ENCODE assay signal across 21 cellular contexts in genomic region chr17:7080445-7081041, GRCh38. TPM values are rescaled to one million over a fixed set of nuclear protein-coding genes. Genes with fewer than 3 reads are reported as not detected.
DNase-seq lines count a peak whose midpoint lies in the region; ATAC-seq and TF ChIP-seq lines count a peak whose summit lies in the region.
"Had no signal": no experiment of that assay in that cellular context is flagged by ENCODE, and none has a peak within 500 bp of the region (broad histone marks: within the 10 kb centered on the region; RNA-seq: fewer than 3 reads in every experiment).

No MANE protein-coding gene starts in this region.

- TF ChIP-seq POLR2A in thyroid gland (IDR thresholded peaks at IDR 0.05): no peak

- H3K27ac Mint-ChIP-seq in activated T-helper 17 cell treated with anti-CD3 and anti-CD28 coated beads, Interleukin-2, amount 50 U/mL, for 72 hours: peak overlapping the region; percentile 8
- H3K27ac Mint-ChIP-seq: activated B cell treated with CpG ODN at 0.5 μM for 24 hours; activated CD8-positive, alpha-beta T cell treated with anti-CD3 and anti-CD28 coated beads, Interleukin-2, amount 10 ng/mL, durations not matched to agents 7 days and 5 days; activated naive CD8-positive, alpha-beta T cell; CD8-positive, alpha-beta T cell had no signal

- no peaks in the 10 kb centered on the region for H3K27me3 ChIP-seq in thyroid gland
- no peaks in the 10 kb centered on the region for H3K27me3 ChIP-seq in HAP-1 (ENCODE audit: low read depth)
- H3K27me3 ChIP-seq: sigmoid colon had no signal

- H3K36me3 ChIP-seq in thyroid gland: no peaks in the 10 kb centered on the region
- no peaks in the 10 kb centered on the region for H3K36me3 ChIP-seq in HAP-1 (replicated peaks)
- H3K36me3 ChIP-seq: sigmoid colon had no signal

- WGBS in thyroid gland, 2 donors: 65 to 72% methylated on average over 10 of the region's 10 CpGs

- H3K4me1 Mint-ChIP-seq in activated T-helper 17 cell treated with anti-CD3 and anti-CD28 coated beads, Interleukin-2, amount 50 U/mL, for 72 hours: peaks cover 17% of the 10 kb centered on the region

- no peak for ATAC-seq in activated T-helper 17 cell treated with anti-CD3 and anti-CD28 coated beads, Interleukin-2, amount 50 U/mL, for 72 hours (replicated peaks)
- no peak for ATAC-seq in HG02623 (IDR thresholded peaks at IDR 0.05; ENCODE audit: unreplicated experiment)
- ATAC-seq: activated CD8-positive, alpha-beta T cell treated with anti-CD3 and anti-CD28 coated beads, Interleukin-2, amount 10 ng/mL, durations not matched to agents 7 days and 5 days; CD8-positive, alpha-beta T cell had no signal

- no peaks in the 10 kb centered on the region for H3K4me1 ChIP-seq in thyroid gland
- H3K4me1 ChIP-seq in HAP-1: no peaks in the 10 kb centered on the region
- H3K4me1 ChIP-seq: sigmoid colon had no signal

- H3K9me3 ChIP-seq in thyroid gland: no peaks in the 10 kb centered on the region
- no peaks in the 10 kb centered on the region for H3K9me3 ChIP-seq in HAP-1
- H3K9me3 ChIP-seq: mucosa of descending colon, sigmoid colon, SK-N-SH had no signal

- H3K4me3 Mint-ChIP-seq in activated T-helper 17 cell treated with anti-CD3 and anti-CD28 coated beads, Interleukin-2, amount 50 U/mL, for 72 hours: no peak overlapping the region
- H3K4me3 Mint-ChIP-seq: activated B cell treated with CpG ODN at 0.5 μM for 24 hours; activated CD8-positive, alpha-beta T cell treated with anti-CD3 and anti-CD28 coated beads, Interleukin-2, amount 10 ng/mL, durations not matched to agents 7 days and 5 days; activated naive CD8-positive, alpha-beta T cell; CD8-positive, alpha-beta T cell had no signal

- no peaks in the 10 kb centered on the region for H3K36me3 Mint-ChIP-seq in activated T-helper 17 cell treated with anti-CD3 and anti-CD28 coated beads, Interleukin-2, amount 50 U/mL, for 72 hours (ENCODE audit: low read depth)
- H3K36me3 Mint-ChIP-seq: activated naive CD8-positive, alpha-beta T cell; CD8-positive, alpha-beta T cell had no signal

- intact Hi-C loops in cardiac septum (cut with DNase I) (no loop called here), thyroid gland (cut with DNase I) (no loop called here)

- no peak for TF ChIP-seq CTCF in thyroid gland (IDR thresholded peaks at IDR 0.05)

- DNase-seq in cardiac septum (ENCODE audit: low spot score) (peak; percentile 73), mucosa of gallbladder (ENCODE audit: low spot score) (peak; percentile 22), thyroid gland (peak; percentile 15 to 19), NCI-H1694 (lab: John Stamatoyannopoulos, UW) (no peak), HAP-1 (ENCODE audit: low spot score in 2 of 2) (no peak)
- DNase-seq: activated B cell treated with CpG ODN at 0.5 μM for 24 hours; activated CD8-positive, alpha-beta T cell treated with anti-CD3 and anti-CD28 coated beads, Interleukin-2, amount 10 ng/mL, durations not matched to agents 7 days and 5 days; activated T-cell treated with anti-CD3 and anti-CD28 coated beads, Interleukin-2, amount 50 U/mL, for 48 hours; CD8-positive, alpha-beta T cell; cortex of kidney; kidney; NCI-H1092; NCI-H2081; sigmoid colon; SK-N-SH had no signal

- in situ Hi-C loops in HAP-1 (cut with MboI; ENCODE audit: low sequenced_read_pairs): no loop called here

- no peaks in the 10 kb centered on the region for H3K27me3 Mint-ChIP-seq in activated T-helper 17 cell treated with anti-CD3 and anti-CD28 coated beads, Interleukin-2, amount 50 U/mL, for 72 hours

- no peaks in the 10 kb centered on the region for H3K9me3 Mint-ChIP-seq in activated T-helper 17 cell treated with anti-CD3 and anti-CD28 coated beads, Interleukin-2, amount 50 U/mL, for 72 hours
- H3K9me3 Mint-ChIP-seq: activated B cell treated with CpG ODN at 0.5 μM for 24 hours; CD8-positive, alpha-beta T cell had no signal

- no peak overlapping the region for H3K27ac ChIP-seq in thyroid gland
- H3K27ac ChIP-seq: KMS-11 had no signal

- H3K4me3 ChIP-seq in thyroid gland (replicated peaks in 1 of 3): no peak overlapping the region
- no peak overlapping the region for H3K4me3 ChIP-seq in HAP-1
- H3K4me3 ChIP-seq: mucosa of descending colon had no signal

RNA-seq across cellular contexts. Expression of gene CLEC10A, which starts 0.5 kb away (rescaled TPM):
- not detected for total RNA-seq in activated T-helper 17 cell treated with anti-CD3 and anti-CD28 coated beads, Interleukin-2, amount 50 U/mL, for 72 hours
- total RNA-seq in cardiac septum: 3.0 TPM
- total RNA-seq in mucosa of gallbladder: 8.3 TPM
- 1 to 10 TPM in 3 of 4 donors, under 1 TPM in 1; 0.59 to 3.9 (median 2.1) TPM for total RNA-seq in thyroid gland
- total RNA-seq: activated B cell treated with CpG ODN at 0.5 μM for 24 hours; activated CD8-positive, alpha-beta T cell treated with anti-CD3 and anti-CD28 coated beads, Interleukin-2, amount 10 ng/mL, durations not matched to agents 7 days and 5 days; CD8-positive, alpha-beta T cell; NCI-H460 had no signal

RNA-seq across cellular contexts. Expression of gene ASGR2, which starts 34.1 kb away (rescaled TPM):
- total RNA-seq in activated T-helper 17 cell treated with anti-CD3 and anti-CD28 coated beads, Interleukin-2, amount 50 U/mL, for 72 hours: not detected
- total RNA-seq in cardiac septum (0.24 TPM), mucosa of gallbladder (45.5 TPM), thyroid gland (1 to 10 TPM in 1 of 4 donors, not detected in 3; 1.0 TPM)
- total RNA-seq: activated B cell treated with CpG ODN at 0.5 μM for 24 hours; activated CD8-positive, alpha-beta T cell treated with anti-CD3 and anti-CD28 coated beads, Interleukin-2, amount 10 ng/mL, durations not matched to agents 7 days and 5 days; CD8-positive, alpha-beta T cell; NCI-H460 had no signal

RNA-seq across cellular contexts. Expression of gene SLC16A11, which starts 36.7 kb away (rescaled TPM):
- 1 to 10 TPM in 1 of 2 donors, under 1 TPM in 1; 0.63 to 3.5 TPM for total RNA-seq in activated T-helper 17 cell treated with anti-CD3 and anti-CD28 coated beads, Interleukin-2, amount 50 U/mL, for 72 hours
- total RNA-seq in cardiac septum (1.1 TPM), mucosa of gallbladder (4.5 TPM), thyroid gland (10 to 100 TPM in 3 of 4 donors, 1 to 10 TPM in 1; 5.4 to 43.9 (median 18.8) TPM)

RNA-seq across cellular contexts. Expression of gene SLC16A13, which starts 44.7 kb away (rescaled TPM):
- 10 to 100 TPM; 10.7 to 11.8 TPM for total RNA-seq in activated T-helper 17 cell treated with anti-CD3 and anti-CD28 coated beads, Interleukin-2, amount 50 U/mL, for 72 hours
- total RNA-seq in cardiac septum: 0.48 TPM
- 44.4 TPM for total RNA-seq in mucosa of gallbladder
- 1 to 10 TPM; 1.2 to 6.7 (median 4.1) TPM for total RNA-seq in thyroid gland

RNA-seq across cellular contexts. Expression of gene BCL6B, which starts 57.7 kb away (rescaled TPM):
- total RNA-seq in activated T-helper 17 cell treated with anti-CD3 and anti-CD28 coated beads, Interleukin-2, amount 50 U/mL, for 72 hours: 1 to 10 TPM in 1 of 2 donors, under 1 TPM in 1; 0.50 to 2.3 TPM
- total RNA-seq in cardiac septum (8.8 TPM), mucosa of gallbladder (6.2 TPM), thyroid gland (10 to 100 TPM in 2 of 4 donors, 1 to 10 TPM in 2; 3.1 to 18.9 (median 7.6) TPM)
- total RNA-seq: CD8-positive, alpha-beta T cell; NCI-H460 had no signal

Comparison
In these comparisons a context has a peak if more than half of its experiments do, and no peak if none do; other contexts are left out.
1. DNase-seq: peak in cardiac septum (single experiment), mucosa of gallbladder (single experiment) and thyroid gland (2 of 2); none in NCI-H1694 (single experiment) and HAP-1 (0 of 2).
2. RNA of gene ASGR2, which starts 34.1 kb away (total RNA-seq): 45.5 TPM in mucosa of gallbladder (single experiment); 0.24 TPM in cardiac septum (single experiment), 1.0 TPM in thyroid gland and not detected in activated T-helper 17 cell treated with anti-CD3 and anti-CD28 coated beads, Interleukin-2, amount 50 U/mL, for 72 hours; every median in the first group is over 10 times any median in the second.